In the genomic region with DNA sequence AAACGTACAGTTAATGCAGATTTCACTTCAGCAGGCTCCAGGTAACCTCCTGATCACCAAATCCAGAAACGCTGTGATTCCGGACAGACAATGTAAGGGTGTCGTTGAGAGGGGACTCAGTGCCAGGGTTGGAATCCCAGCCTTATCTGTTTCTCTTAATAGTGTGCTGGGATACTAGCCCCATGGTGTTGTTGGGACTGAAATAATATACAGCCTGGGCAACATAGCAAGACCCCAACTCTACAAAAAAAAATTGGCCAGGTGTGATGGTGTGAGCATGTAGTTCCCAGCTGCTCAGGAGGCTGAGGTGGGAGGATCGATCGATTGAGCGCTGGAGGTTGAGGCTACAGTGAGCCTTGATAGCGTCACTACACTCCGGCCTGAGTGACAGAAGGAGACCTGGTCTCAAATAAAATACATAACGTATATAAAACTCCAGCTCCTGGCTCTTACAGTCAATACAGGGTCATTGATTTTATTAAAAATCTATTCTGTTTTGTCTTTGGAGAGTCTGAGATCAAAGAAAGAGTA, we compare ENCODE assay signal across 8 cellular contexts. TPM values are rescaled to one million over a fixed set of nuclear protein-coding genes. Genes with fewer than 3 reads are reported as not detected.
DNase-seq lines count a peak whose midpoint lies in the region; ATAC-seq lines count a peak whose summit lies in the region.

No MANE protein-coding gene starts in this region.

- H3K9me3 ChIP-seq in mucosa of rectum (ENCODE audit: control insufficient read depth in 2 of 2, low read length in 2 of 2) = no peaks in the 10 kb centered on the region

- H3K27ac ChIP-seq in caudate nucleus (ENCODE audit: low read depth, low read length) = peak overlapping the region; percentile 97
- H3K27ac ChIP-seq in mucosa of rectum (ENCODE audit: low read depth in 2 of 2, low read length in 2 of 2) = peak overlapping the region; percentile 74 to 85

- peaks cover 12 to 30% of the 10 kb centered on the region in 2 donors for H3K36me3 ChIP-seq in mucosa of rectum (ENCODE audit: control insufficient read depth in 2 of 2, insufficient read depth in 2 of 2, low read length in 2 of 2)

- H3K4me3 ChIP-seq in mucosa of rectum (ENCODE audit: low read length in 2 of 2) = peak overlapping the region; percentile 73 to 83

- no peak for DNase-seq in stimulated activated naive CD8-positive, alpha-beta T cell treated with anti-CD3 and anti-CD28 coated beads, Interleukin-15, Interleukin-2, amounts not matched to agents 100 U/mL and 50 U/mL, for 24 hours
- no peak for DNase-seq in caudate nucleus (lab: John Stamatoyannopoulos, UW)
- DNase-seq in dermis blood vessel endothelial cell = no peak

- H3K27me3 ChIP-seq in mucosa of rectum (ENCODE audit: control insufficient read depth in 2 of 2, insufficient read depth in 2 of 2, low read length in 2 of 2) = no peaks in the 10 kb centered on the region

- H3K4me1 ChIP-seq in mucosa of rectum (ENCODE audit: control insufficient read depth in 2 of 2, insufficient read depth in 2 of 2, low read length in 2 of 2) = peaks cover 11 to 12% of the 10 kb centered on the region in 2 donors

- peak overlapping the region; percentile 82 to 83 for H3K9ac ChIP-seq in mucosa of rectum (ENCODE audit: low read depth in 1 of 2, low read length in 2 of 2)

- H3K27ac Mint-ChIP-seq in stimulated activated naive CD8-positive, alpha-beta T cell treated with anti-CD3 and anti-CD28 coated beads, Interleukin-15, Interleukin-2, amounts not matched to agents 100 ng/mL and 50 ng/mL, for 24 hours = peak overlapping the region; percentile 88

- peak overlapping the region; percentile 92 for H3K4me3 Mint-ChIP-seq in stimulated activated naive CD8-positive, alpha-beta T cell treated with anti-CD3 and anti-CD28 coated beads, Interleukin-15, Interleukin-2, amounts not matched to agents 100 ng/mL and 50 ng/mL, for 24 hours

- H3K4me1 Mint-ChIP-seq in stimulated activated naive CD8-positive, alpha-beta T cell treated with anti-CD3 and anti-CD28 coated beads, Interleukin-15, Interleukin-2, amounts not matched to agents 100 ng/mL and 50 ng/mL, for 24 hours (ENCODE audit: low read depth) = peaks cover 50% of the 10 kb centered on the region

- H3K36me3 Mint-ChIP-seq in stimulated activated naive CD8-positive, alpha-beta T cell treated with anti-CD3 and anti-CD28 coated beads, Interleukin-15, Interleukin-2, amounts not matched to agents 100 ng/mL and 50 ng/mL, for 24 hours (ENCODE audit: low read depth) = peaks cover 43% of the 10 kb centered on the region

- ATAC-seq in stimulated activated naive CD8-positive, alpha-beta T cell treated with anti-CD3 and anti-CD28 coated beads, Interleukin-15, Interleukin-2, amounts not matched to agents 100 U/mL and 50 U/mL, for 24 hours = no peak
- ATAC-seq in GM18870 (IDR thresholded peaks at IDR 0.05; ENCODE audit: unreplicated experiment) (no peak), HG03175 (IDR thresholded peaks at IDR 0.05; ENCODE audit: unreplicated experiment) (no peak), GM18861 (IDR thresholded peaks at IDR 0.05; ENCODE audit: unreplicated experiment) (no peak)

- H3K27me3 Mint-ChIP-seq in stimulated activated naive CD8-positive, alpha-beta T cell treated with anti-CD3 and anti-CD28 coated beads, Interleukin-15, Interleukin-2, amounts not matched to agents 100 ng/mL and 50 ng/mL, for 24 hours = no peaks in the 10 kb centered on the region

- no peaks in the 10 kb centered on the region for H3K9me3 Mint-ChIP-seq in stimulated activated naive CD8-positive, alpha-beta T cell treated with anti-CD3 and anti-CD28 coated beads, Interleukin-15, Interleukin-2, amounts not matched to agents 100 ng/mL and 50 ng/mL, for 24 hours

RNA-seq across cellular contexts. Expression of gene PEBP1, which starts 1.3 kb away (rescaled TPM):
- total RNA-seq in dermis blood vessel endothelial cell = 164 and 193 TPM in 2 replicates

RNA-seq across cellular contexts. Expression of gene VSIG10, which starts 33.4 kb away (rescaled TPM):
- total RNA-seq in dermis blood vessel endothelial cell = 63.5 and 66.5 TPM in 2 replicates
